ENCODE assay signal across 9 cellular contexts in the genomic region with DNA sequence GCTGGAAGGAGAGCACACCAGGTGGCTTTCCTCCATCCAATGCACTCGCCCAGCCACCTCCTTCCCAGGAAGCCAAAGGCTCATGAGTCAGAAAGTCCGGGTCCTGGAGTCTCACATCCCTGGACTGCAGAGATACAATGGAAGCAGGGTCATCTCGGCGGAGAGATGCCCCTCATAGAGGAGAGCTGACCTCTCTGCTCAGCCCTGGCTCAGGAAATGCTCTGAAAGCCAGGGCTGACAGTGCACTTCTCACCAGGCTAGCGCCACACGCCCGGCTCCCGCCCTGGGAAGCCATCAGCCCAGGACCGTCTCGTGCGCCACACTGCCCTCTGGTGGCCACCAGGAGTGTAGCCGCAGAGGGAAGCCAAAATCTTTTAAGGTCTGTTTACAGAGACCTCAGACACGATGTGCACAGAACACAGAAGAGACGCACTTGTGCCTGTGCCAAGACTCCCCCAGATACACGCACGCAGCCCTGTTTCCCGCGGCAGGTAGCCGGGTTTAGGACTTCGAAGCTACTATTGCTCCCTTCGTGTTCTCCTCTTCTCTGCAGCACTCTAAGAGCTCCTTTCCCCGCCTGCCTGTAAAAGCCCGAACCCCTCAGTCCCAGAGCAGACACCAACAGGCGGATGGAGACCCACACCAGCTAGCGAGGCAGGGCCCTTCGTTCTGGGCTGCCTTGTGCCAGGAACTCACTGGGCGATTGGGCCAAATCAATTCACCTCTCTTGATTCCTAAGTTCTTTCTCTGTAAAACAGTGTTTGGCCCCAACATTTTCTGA. TPM values are rescaled to one million over a fixed set of nuclear protein-coding genes. Genes with fewer than 3 reads are reported as not detected.
DNase-seq lines count a peak whose midpoint lies in the region; ATAC-seq and TF ChIP-seq lines count a peak whose summit lies in the region.
"Had no signal": no experiment of that assay in that cellular context is flagged by ENCODE, and none has a peak within 500 bp of the region (broad histone marks: within the 10 kb centered on the region; RNA-seq: fewer than 3 reads in every experiment).

No MANE protein-coding gene starts in this region.

- H3K4me1 ChIP-seq in CD4-positive, alpha-beta memory T cell (ENCODE audit: insufficient read depth, low read length), result no peaks in the 10 kb centered on the region

- CTCF ChIA-PET in CD4-positive, alpha-beta memory T cell (lab: Charles Lee; ENCODE audit: partially characterized antibody), result interaction anchor here (0.7 to 5.8 kb wide), 14 partner anchors 8 to 417 kb away, joined by 3 to 42 read pairs (median 5); a partner anchor contains a TSS

- no peaks in the 10 kb centered on the region for H3K9me3 ChIP-seq in CD4-positive, alpha-beta memory T cell (ENCODE audit: control insufficient read depth in 1 of 2, low read length in 2 of 2)

- no peaks in the 10 kb centered on the region for H3K27me3 ChIP-seq in CD4-positive, alpha-beta memory T cell (ENCODE audit: insufficient read depth, low read length)

- no peak overlapping the region for H3K27ac ChIP-seq in CD4-positive, alpha-beta memory T cell (ENCODE audit: low read depth, low read length)

- ATAC-seq in GM19452 (IDR thresholded peaks at IDR 0.05; ENCODE audit: unreplicated experiment) (peak; percentile 86), HG03565 (IDR thresholded peaks at IDR 0.05; ENCODE audit: unreplicated experiment) (peak; percentile 82)

- H3K4me1 Mint-ChIP-seq in CD4-positive, alpha-beta memory T cell, result peaks cover 4 to 11% (median 6%) of the 10 kb centered on the region in 4 donors

- peak overlapping the region in 3 of 8 donors; percentile 1 to 23 (median 17) for H3K4me3 Mint-ChIP-seq in CD4-positive, alpha-beta memory T cell
- H3K4me3 Mint-ChIP-seq: activated naive CD8-positive, alpha-beta T cell had no signal

- POLR2A ChIA-PET in CD4-positive, alpha-beta memory T cell (lab: Charles Lee; ENCODE audit: partially characterized antibody), result no interaction called here

- no peak overlapping the region for H3K4me3 ChIP-seq in CD4-positive, alpha-beta memory T cell (ENCODE audit: low read length in 2 of 2)
- H3K4me3 ChIP-seq in epithelial cell of esophagus (ENCODE audit: low read length), result no peak overlapping the region

- peaks cover 13 to 15% of the 10 kb centered on the region in 2 donors for H3K27me3 Mint-ChIP-seq in CD4-positive, alpha-beta memory T cell

- H3K27ac Mint-ChIP-seq in CD4-positive, alpha-beta memory T cell, result no peak overlapping the region
- H3K27ac Mint-ChIP-seq: activated naive CD8-positive, alpha-beta T cell had no signal

- H3K36me3 ChIP-seq in CD4-positive, alpha-beta memory T cell (ENCODE audit: insufficient read depth, low read length), result no peaks in the 10 kb centered on the region

- no peaks in the 10 kb centered on the region for H3K36me3 Mint-ChIP-seq in CD4-positive, alpha-beta memory T cell
- H3K36me3 Mint-ChIP-seq: activated naive CD8-positive, alpha-beta T cell had no signal

- TF ChIP-seq CTCF in epithelial cell of esophagus (IDR thresholded peaks at IDR 0.05; ENCODE audit: insufficient read depth, low read depth, low read length, missing control alignments), result peak; percentile 87

- DNase-seq in CD4-positive, alpha-beta memory T cell, result peak; percentile 58 to 64 (median 61)
- DNase-seq in NOMO-1 treated with DMSO at 0.1 percent for 48 hours (lab: John Stamatoyannopoulos, UW; ENCODE audit: unreplicated experiment) (peak; percentile 78), epithelial cell of esophagus (ENCODE audit: low read depth) (peak; percentile 62), mucosa of gallbladder (ENCODE audit: low spot score) (peak; percentile 73)
- peak; percentile 38 for DNase-seq in activated CD8-positive, alpha-beta memory T cell treated with anti-CD3 and anti-CD28 coated beads, Interleukin-2, amount 50 U/mL, for 24 hours (ENCODE audit: extremely low read depth)
- peak; percentile 48 for DNase-seq in stimulated activated CD8-positive, alpha-beta memory T cell treated with anti-CD3 and anti-CD28 coated beads, Interleukin-7, amount 100 ng/mL, for 24 hours (ENCODE audit: low read depth)

- intact Hi-C loops in CD4-positive, alpha-beta memory T cell (cut with micrococcal nuclease), result loop anchor here (5.0 to 10.0 kb wide), 3 partner anchors 418 to 1622 kb away; no protein-coding TSS in a partner anchor

- H3K9me3 Mint-ChIP-seq in CD4-positive, alpha-beta memory T cell, result no peaks in the 10 kb centered on the region

RNA-seq across cellular contexts. Expression of a gene that starts 9.7 kb away (rescaled TPM):
- under 1 TPM in 1 of 2 experiments, not detected in 1; 0.67 TPM for total RNA-seq in CD4-positive, alpha-beta memory T cell
- polyA plus RNA-seq in CD4-positive, alpha-beta memory T cell, result not detected
- 1.6 TPM for total RNA-seq in mucosa of gallbladder
